9 cellular contexts compared by ENCODE assay signal in genomic region chr2:105734762-105735538, GRCh38. TPM values are rescaled to one million over a fixed set of nuclear protein-coding genes. Genes with fewer than 3 reads are reported as not detected.
DNase-seq lines count a peak whose midpoint lies in the region; ATAC-seq and TF ChIP-seq lines count a peak whose summit lies in the region.
"Had no signal": no experiment of that assay in that cellular context is flagged by ENCODE, and none has a peak within 500 bp of the region (broad histone marks: within the 10 kb centered on the region; RNA-seq: fewer than 3 reads in every experiment).

No MANE protein-coding gene starts in this region.

- H2BK120ac ChIP-seq in IMR-90 (ENCODE audit: low read depth, low read length): peak overlapping the region; percentile 49; the same call in 1 of the 2 replicates

- H4K5ac ChIP-seq in IMR-90 (ENCODE audit: low read depth, low read length): no peak overlapping the region

- H3K4me1 ChIP-seq in DOHH2 (ENCODE audit: control insufficient read depth, low read length): peaks cover 78% of the 10 kb centered on the region
- H3K4me1 ChIP-seq in IMR-90 (ENCODE audit: control insufficient read depth, insufficient read depth, low read length): no peaks in the 10 kb centered on the region

- H3K79me2 ChIP-seq in DOHH2 (ENCODE audit: control insufficient read depth, low read length): no peaks in the 10 kb centered on the region

- CTCF ChIA-PET in IMR-90 (lab: Yijun Ruan, JAX): no interaction called here

- no peaks in the 10 kb centered on the region for H3K9me2 ChIP-seq in DOHH2 (replicated peaks; ENCODE audit: control insufficient read depth, low read length)

- H3K9me1 ChIP-seq in IMR-90 (ENCODE audit: insufficient read depth, low read length): 0 out of 2 replicates have a peak, but pooled peaks cover 2% of the 10 kb centered on the region

- H3K18ac ChIP-seq in IMR-90 (ENCODE audit: low read depth, low read length): no peak overlapping the region

- H2BK20ac ChIP-seq in IMR-90 (ENCODE audit: low read depth, low read length): peak overlapping the region; percentile 47; the same call in 1 of the 2 replicates

- H4K8ac ChIP-seq in IMR-90 (ENCODE audit: low read depth in 2 of 2, low read length in 2 of 2): no peak overlapping the region

- TF ChIP-seq CTCF in DOHH2 (IDR thresholded peaks at IDR 0.05; ENCODE audit: low read depth, low read length, poor library complexity, severe bottlenecking) (no peak), IMR-90 (conservative IDR thresholded peaks at IDR 0.05; ENCODE audit: low read depth, low read length) (no peak)

- H4K91ac ChIP-seq in IMR-90 (ENCODE audit: insufficient read depth, low read depth, low read length): no peak overlapping the region

- H3K23ac ChIP-seq in IMR-90 (ENCODE audit: low read depth, low read length): no peak overlapping the region

- no peak overlapping the region for H2AFZ ChIP-seq in IMR-90 (replicated peaks; ENCODE audit: low read length, poor library complexity)

- POLR2A ChIA-PET in IMR-90 (lab: Charles Lee; ENCODE audit: unreplicated experiment): no interaction called here

- no peak for TF ChIP-seq RAD21 in IMR-90 (IDR thresholded peaks at IDR 0.05; ENCODE audit: low read length)

- H3K9me3 ChIP-seq in DOHH2 (ENCODE audit: control insufficient read depth, insufficient read depth, low read length) (no peaks in the 10 kb centered on the region), IMR-90 (ENCODE audit: control insufficient read depth, insufficient read depth, low read length) (no peaks in the 10 kb centered on the region)

- no peak for ATAC-seq in IMR-90 (ENCODE audit: low read depth)

- H3K36me3 ChIP-seq in DOHH2 (ENCODE audit: control insufficient read depth, low read length) (no peaks in the 10 kb centered on the region), IMR-90 (ENCODE audit: control insufficient read depth, insufficient read depth, low read length) (no peaks in the 10 kb centered on the region)
- H3K36me3 ChIP-seq: cardiac muscle cell had no signal

- H3K27ac ChIP-seq in DOHH2 (ENCODE audit: low read depth, low read length) (no peak overlapping the region), IMR-90 (ENCODE audit: insufficient read depth, low read length) (no peak overlapping the region)
- H3K27ac ChIP-seq: cardiac muscle cell had no signal

- intact Hi-C loops in IMR-90 (cut with micrococcal nuclease): no loop called here

- H3K14ac ChIP-seq in IMR-90 (replicated peaks; ENCODE audit: low read depth, low read length): peak overlapping the region; percentile 51; the same call in 1 of the 2 replicates

- no TSS peak for BruUV-seq in IMR-90 (replicated peaks; lab: Mats Ljungman, UMichigan)

- H2AK5ac ChIP-seq in IMR-90 (ENCODE audit: low read depth, low read length): peak overlapping the region; percentile 5; the same call in 1 of the 2 replicates

- in situ Hi-C loops in IMR-90 (cut with MboI; ENCODE audit: low sequenced_read_pairs): no loop called here

- H3F3A ChIP-seq in DOHH2 (ENCODE audit: control insufficient read depth, insufficient read depth): no peaks in the 10 kb centered on the region

- DNase-seq in IMR-90 (peak; percentile 57), amniotic epithelial cell (ENCODE audit: low read depth) (peak; percentile 69), kidney tubule cell (ENCODE audit: low spot score) (peak; percentile 91), SHP77 (lab: John Stamatoyannopoulos, UW) (no peak), DMS 273 treated with DMSO at 0.1 percent for 48 hours (lab: John Stamatoyannopoulos, UW) (no peak)
- DNase-seq in activated CD4-positive, alpha-beta T cell treated with anti-CD3 and anti-CD28 coated beads for 1 hour: no peak
- DNase-seq: NCI-H2029 treated with DMSO at 0.1 percent for 48 hours had no signal

- no peak overlapping the region for H2BK5ac ChIP-seq in IMR-90 (ENCODE audit: low read depth, low read length, poor library complexity, severe bottlenecking)

- H3K79me1 ChIP-seq in IMR-90 (ENCODE audit: low read depth in 1 of 2, low read length in 2 of 2): no peaks in the 10 kb centered on the region

- H2BK15ac ChIP-seq in IMR-90 (ENCODE audit: low read depth, low read length): 0 out of 3 replicates have a peak overlapping the region, but pooled peaks have one; percentile 21

- H3K9ac ChIP-seq in IMR-90 (ENCODE audit: low read depth, low read length): no peak overlapping the region

- TF ChIP-seq POLR2A in IMR-90 (IDR thresholded peaks at IDR 0.05; ENCODE audit: low read depth, low read length): no peak

- no peak overlapping the region for H2AK9ac ChIP-seq in IMR-90 (replicated peaks; ENCODE audit: low read depth, low read length, poor library complexity)

- H3K27me3 ChIP-seq in DOHH2 (ENCODE audit: control insufficient read depth, low read length) (no peaks in the 10 kb centered on the region), IMR-90 (ENCODE audit: control insufficient read depth, insufficient read depth, low read length) (peaks cover 7% of the 10 kb centered on the region)
- H3K27me3 ChIP-seq: cardiac muscle cell had no signal

- peak overlapping the region; percentile 10 for H3K4me2 ChIP-seq in DOHH2 (ENCODE audit: low read length)
- no peak overlapping the region; the same call in 1 of the 2 replicates for H3K4me2 ChIP-seq in IMR-90 (ENCODE audit: low read depth, low read length)

- peak overlapping the region; percentile 31; the same call in 1 of the 2 replicates for H3K4ac ChIP-seq in IMR-90 (ENCODE audit: low read depth, low read length)

- H3K4me3 ChIP-seq in DOHH2 (ENCODE audit: low read length): no peak overlapping the region
- H3K4me3 ChIP-seq in IMR-90 (ENCODE audit: insufficient read depth, low read depth, low read length): no peak overlapping the region
- H3K4me3 ChIP-seq: cardiac muscle cell had no signal

- dilution Hi-C loops in IMR-90 (cut with HindIII; ENCODE audit: low sequenced_read_pairs, unreplicated experiment): no loop called here

- H3K56ac ChIP-seq in IMR-90 (ENCODE audit: extremely low read depth, insufficient read depth, low read length): no peak overlapping the region

- no CpG with 5 or more reads among the region's 4 CpGs for WGBS in IMR-90 (ENCODE audit: extremely low coverage in 2 of 2, insufficient read length in 1 of 2), 2 experiments

- H4K20me1 ChIP-seq in DOHH2 (ENCODE audit: control insufficient read depth, insufficient read depth, low read depth, low read length) (no peaks in the 10 kb centered on the region), IMR-90 (ENCODE audit: insufficient read depth, low read length) (no peaks in the 10 kb centered on the region)

TF ChIP-seq in IMR-90, 13 proteins besides CTCF, POLR2A, EP300 and RAD21:
- TF ChIP-seq ELK1 (IDR thresholded peaks at IDR 0.05; ENCODE audit: borderline replicate concordance, low read depth, low read length) (no peak), SMC3 (IDR thresholded peaks at IDR 0.05; ENCODE audit: low read depth, low read length) (no peak), CHD1 (IDR thresholded peaks at IDR 0.05; ENCODE audit: low read depth, low read length) (no peak), FOS (IDR thresholded peaks at IDR 0.05; ENCODE audit: low read depth, low read length) (no peak), RCOR1 (IDR thresholded peaks at IDR 0.05; ENCODE audit: insufficient replicate concordance, low read length) (no peak), MAZ (IDR thresholded peaks at IDR 0.05; ENCODE audit: borderline replicate concordance, low read depth, low read length) (no peak), CEBPB (IDR thresholded peaks at IDR 0.05; ENCODE audit: low read depth, low read length) (no peak), MXI1 (IDR thresholded peaks at IDR 0.05; ENCODE audit: borderline replicate concordance, low read depth, low read length) (no peak), RFX5 (IDR thresholded peaks at IDR 0.05; ENCODE audit: low read depth, low read length) (no peak), USF2 (IDR thresholded peaks at IDR 0.05; ENCODE audit: low read depth, low read length) (no peak), BHLHE40 (IDR thresholded peaks at IDR 0.05; ENCODE audit: low read depth, low read length) (no peak), MAFK (IDR thresholded peaks at IDR 0.05; ENCODE audit: low read depth, low read length) (no peak), NFE2L2 (IDR thresholded peaks at IDR 0.05; ENCODE audit: low read depth, low read length) (no peak)

RNA-seq across cellular contexts. Expression of gene NCK2, which starts 9.8 kb away (rescaled TPM):
- 15.8 and 25.8 TPM in 2 replicates for total RNA-seq in IMR-90 (2012; rRNA removed)
- polyA plus RNA-seq in IMR-90 (2012; rRNA removed): 22.2 and 29.5 TPM in 2 replicates
- 21.0 and 45.4 TPM in 2 replicates for polyA plus RNA-seq in IMR-90 (2012; cell fraction: cytosol; rRNA removed)
- polyA plus RNA-seq in IMR-90 (2012; cell fraction: nucleus; rRNA removed; ENCODE audit: low replicate concordance): 13.7 and 14.9 TPM in 2 replicates

Comparison
In these comparisons a context has a peak if more than half of its experiments do, and no peak if none do; other contexts are left out.
1. DNase-seq: peak in IMR-90 (single experiment), amniotic epithelial cell (single experiment) and kidney tubule cell (single experiment); none in activated CD4-positive, alpha-beta T cell treated with anti-CD3 and anti-CD28 coated beads for 1 hour (single experiment), SHP77 (0 of 2) and DMS 273 treated with DMSO at 0.1 percent for 48 hours (single experiment).